In genomic region chr5:65213921-65214525, GRCh38 we compare ENCODE assay signal across 8 cellular contexts.
DNase-seq lines count a peak whose midpoint lies in the region; ATAC-seq and TF ChIP-seq lines count a peak whose summit lies in the region.

No MANE protein-coding gene starts in this region.

- H3K36me3 ChIP-seq in BE2C = no peaks in the 10 kb centered on the region

- no peak overlapping the region for H3K4me3 ChIP-seq in BE2C (ENCODE audit: low read depth, low read length)
- no peak overlapping the region for H3K4me3 ChIP-seq in WI38 (ENCODE audit: low read depth, low read length)

- ATAC-seq in GM21423 (IDR thresholded peaks at IDR 0.05; ENCODE audit: unreplicated experiment) (no peak), GM21367 (IDR thresholded peaks at IDR 0.05; ENCODE audit: unreplicated experiment) (no peak)

- CTCF ChIA-PET in activated CD4-positive, alpha-beta memory T cell treated with anti-CD3 and anti-CD28 coated beads, Interleukin-2, amount 10 ng/mL, durations not matched to agents 7 days and 5 days (lab: Charles Lee) = no interaction called here

- H3K36me3 Mint-ChIP-seq in activated CD4-positive, alpha-beta memory T cell treated with anti-CD3 and anti-CD28 coated beads, Interleukin-2, amount 10 ng/mL, durations not matched to agents 7 days and 5 days (ENCODE audit: low read depth) = no peaks in the 10 kb centered on the region

- POLR2A ChIA-PET in activated CD4-positive, alpha-beta memory T cell treated with anti-CD3 and anti-CD28 coated beads, Interleukin-2, amount 10 ng/mL, durations not matched to agents 7 days and 5 days (lab: Charles Lee) = no interaction called here

- no peaks in the 10 kb centered on the region for H3K27me3 ChIP-seq in BE2C

- H3K27me3 Mint-ChIP-seq in activated CD4-positive, alpha-beta memory T cell treated with anti-CD3 and anti-CD28 coated beads, Interleukin-2, amount 10 ng/mL, durations not matched to agents 7 days and 5 days = peaks cover 15% of the 10 kb centered on the region

- H3K9me3 Mint-ChIP-seq in activated CD4-positive, alpha-beta memory T cell treated with anti-CD3 and anti-CD28 coated beads, Interleukin-2, amount 10 ng/mL, durations not matched to agents 7 days and 5 days = no peaks in the 10 kb centered on the region

- no peaks in the 10 kb centered on the region for H3K9me3 ChIP-seq in BE2C

- H3K4me3 Mint-ChIP-seq in activated CD4-positive, alpha-beta memory T cell treated with anti-CD3 and anti-CD28 coated beads, Interleukin-2, amount 10 ng/mL, durations not matched to agents 7 days and 5 days = no peak overlapping the region

- no peaks in the 10 kb centered on the region for H3K4me1 ChIP-seq in BE2C

- no peak overlapping the region for H3K27ac Mint-ChIP-seq in activated CD4-positive, alpha-beta memory T cell treated with anti-CD3 and anti-CD28 coated beads, Interleukin-2, amount 10 ng/mL, durations not matched to agents 7 days and 5 days

- H3K4me1 Mint-ChIP-seq in activated CD4-positive, alpha-beta memory T cell treated with anti-CD3 and anti-CD28 coated beads, Interleukin-2, amount 10 ng/mL, durations not matched to agents 7 days and 5 days = no peaks in the 10 kb centered on the region

- TF ChIP-seq CTCF in BE2C (IDR thresholded peaks at IDR 0.05; ENCODE audit: low read depth, low read length) = peak; percentile 70
- peak; percentile 50 for TF ChIP-seq CTCF in WI38 (IDR thresholded peaks at IDR 0.05; ENCODE audit: low read depth, low read length)

- DNase-seq in BE2C = peak; percentile 32
- DNase-seq in HT-29 (ENCODE audit: low spot score) = peak; percentile 70
- peak; percentile 47 for DNase-seq in kidney tubule cell (ENCODE audit: low spot score)
- DNase-seq in middle frontal gyrus (ENCODE audit: extremely low spot score, low spot score) = no peak
- no peak for DNase-seq in activated CD4-positive, alpha-beta memory T cell treated with anti-CD3 and anti-CD28 coated beads, Interleukin-2, amount 10 ng/mL, durations not matched to agents 7 days and 5 days

Comparison
In these comparisons a context has a peak if more than half of its experiments do, and no peak if none do; other contexts are left out.
1. DNase-seq: peak in BE2C (single experiment), HT-29 (single experiment) and kidney tubule cell (single experiment); none in middle frontal gyrus (single experiment) and activated CD4-positive, alpha-beta memory T cell treated with anti-CD3 and anti-CD28 coated beads, Interleukin-2, amount 10 ng/mL, durations not matched to agents 7 days and 5 days (single experiment).